2 cellular contexts compared by ENCODE assay signal in the genomic region with DNA sequence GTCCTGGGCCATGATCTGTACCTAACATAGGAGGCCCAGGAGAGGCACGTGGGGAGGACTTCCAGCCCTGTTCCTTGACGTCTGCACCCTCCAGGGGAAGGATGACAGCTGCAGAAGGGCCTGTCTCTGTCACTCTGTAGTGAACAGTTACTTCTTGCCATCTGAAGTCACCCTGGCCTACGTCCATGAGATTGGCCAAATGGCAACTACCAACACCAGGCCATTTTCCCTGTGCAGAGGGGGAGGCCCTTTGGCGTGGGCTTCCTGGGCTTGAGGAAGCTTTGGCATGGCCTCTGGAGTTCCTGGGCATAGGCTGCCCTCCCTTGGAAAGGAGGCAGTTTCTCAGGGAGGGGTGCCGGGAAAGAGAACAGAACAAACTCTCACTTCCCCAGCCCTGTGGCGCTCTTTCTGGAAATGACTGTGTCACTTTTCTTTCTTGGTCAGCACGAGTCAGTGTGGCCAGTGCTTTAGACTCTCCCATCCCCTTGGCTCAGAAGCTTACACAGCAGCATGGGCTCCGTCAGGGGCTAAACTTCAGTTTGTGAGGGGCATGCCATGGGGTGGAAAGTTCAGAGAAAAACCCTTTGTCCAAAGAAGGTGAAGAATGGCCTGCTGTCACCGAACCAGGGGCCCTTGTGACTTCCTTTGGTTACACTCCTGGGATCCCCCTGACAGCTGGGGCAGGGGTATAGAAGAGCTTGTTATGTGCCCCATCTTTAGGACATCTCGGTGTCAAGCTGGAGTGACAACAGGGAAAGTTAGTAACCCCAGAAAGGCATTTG.
TF ChIP-seq lines count a peak whose summit lies in the region.

No MANE protein-coding gene starts in this region.

TF ChIP-seq in SK-N-SH, 30 proteins besides CTCF, POLR2A, EP300 and RAD21 (continued from another document):
- TF ChIP-seq, protein P1, sequence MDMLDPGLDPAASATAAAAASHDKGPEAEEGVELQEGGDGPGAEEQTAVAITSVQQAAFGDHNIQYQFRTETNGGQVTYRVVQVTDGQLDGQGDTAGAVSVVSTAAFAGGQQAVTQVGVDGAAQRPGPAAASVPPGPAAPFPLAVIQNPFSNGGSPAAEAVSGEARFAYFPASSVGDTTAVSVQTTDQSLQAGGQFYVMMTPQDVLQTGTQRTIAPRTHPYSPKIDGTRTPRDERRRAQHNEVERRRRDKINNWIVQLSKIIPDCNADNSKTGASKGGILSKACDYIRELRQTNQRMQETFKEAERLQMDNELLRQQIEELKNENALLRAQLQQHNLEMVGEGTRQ (IDR thresholded peaks at IDR 0.05; ENCODE audit: borderline replicate concordance, low read depth, low read length): no peak
- TF ChIP-seq POLR2AphosphoS5 (IDR thresholded peaks at IDR 0.05; ENCODE audit: low read depth, low read length) (no peak), FOXM1 (IDR thresholded peaks at IDR 0.05; ENCODE audit: low read depth) (no peak), EZH2phosphoT487 (IDR thresholded peaks at IDR 0.05; ENCODE audit: borderline replicate concordance, low read depth) (no peak), FOSL2 (IDR thresholded peaks at IDR 0.05; ENCODE audit: borderline replicate concordance, low read depth) (no peak), TAF1 (IDR thresholded peaks at IDR 0.05; ENCODE audit: borderline replicate concordance, low read depth, low read length) (no peak), NRF1 (IDR thresholded peaks at IDR 0.05; ENCODE audit: low read depth, low read length) (no peak), GATA2 (CRISPR knock-in tag; IDR thresholded peaks at IDR 0.05) (no peak), NFIC (IDR thresholded peaks at IDR 0.05; ENCODE audit: borderline replicate concordance) (no peak), TEAD4 (IDR thresholded peaks at IDR 0.05; ENCODE audit: borderline replicate concordance, insufficient read depth) (no peak), SIN3A (IDR thresholded peaks at IDR 0.05; ENCODE audit: borderline replicate concordance, low read depth, low read length) (no peak), SMC3 (IDR thresholded peaks at IDR 0.05; ENCODE audit: low read depth, low read length) (no peak), GABPA (IDR thresholded peaks at IDR 0.05; ENCODE audit: low read depth) (no peak), MEF2A (IDR thresholded peaks at IDR 0.05; ENCODE audit: borderline replicate concordance, low read depth) (no peak)
- TF ChIP-seq, protein P2, sequence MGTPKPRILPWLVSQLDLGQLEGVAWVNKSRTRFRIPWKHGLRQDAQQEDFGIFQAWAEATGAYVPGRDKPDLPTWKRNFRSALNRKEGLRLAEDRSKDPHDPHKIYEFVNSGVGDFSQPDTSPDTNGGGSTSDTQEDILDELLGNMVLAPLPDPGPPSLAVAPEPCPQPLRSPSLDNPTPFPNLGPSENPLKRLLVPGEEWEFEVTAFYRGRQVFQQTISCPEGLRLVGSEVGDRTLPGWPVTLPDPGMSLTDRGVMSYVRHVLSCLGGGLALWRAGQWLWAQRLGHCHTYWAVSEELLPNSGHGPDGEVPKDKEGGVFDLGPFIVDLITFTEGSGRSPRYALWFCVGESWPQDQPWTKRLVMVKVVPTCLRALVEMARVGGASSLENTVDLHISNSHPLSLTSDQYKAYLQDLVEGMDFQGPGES (IDR thresholded peaks at IDR 0.05; ENCODE audit: low read depth, low read length): no peak
- TF ChIP-seq, protein P3, sequence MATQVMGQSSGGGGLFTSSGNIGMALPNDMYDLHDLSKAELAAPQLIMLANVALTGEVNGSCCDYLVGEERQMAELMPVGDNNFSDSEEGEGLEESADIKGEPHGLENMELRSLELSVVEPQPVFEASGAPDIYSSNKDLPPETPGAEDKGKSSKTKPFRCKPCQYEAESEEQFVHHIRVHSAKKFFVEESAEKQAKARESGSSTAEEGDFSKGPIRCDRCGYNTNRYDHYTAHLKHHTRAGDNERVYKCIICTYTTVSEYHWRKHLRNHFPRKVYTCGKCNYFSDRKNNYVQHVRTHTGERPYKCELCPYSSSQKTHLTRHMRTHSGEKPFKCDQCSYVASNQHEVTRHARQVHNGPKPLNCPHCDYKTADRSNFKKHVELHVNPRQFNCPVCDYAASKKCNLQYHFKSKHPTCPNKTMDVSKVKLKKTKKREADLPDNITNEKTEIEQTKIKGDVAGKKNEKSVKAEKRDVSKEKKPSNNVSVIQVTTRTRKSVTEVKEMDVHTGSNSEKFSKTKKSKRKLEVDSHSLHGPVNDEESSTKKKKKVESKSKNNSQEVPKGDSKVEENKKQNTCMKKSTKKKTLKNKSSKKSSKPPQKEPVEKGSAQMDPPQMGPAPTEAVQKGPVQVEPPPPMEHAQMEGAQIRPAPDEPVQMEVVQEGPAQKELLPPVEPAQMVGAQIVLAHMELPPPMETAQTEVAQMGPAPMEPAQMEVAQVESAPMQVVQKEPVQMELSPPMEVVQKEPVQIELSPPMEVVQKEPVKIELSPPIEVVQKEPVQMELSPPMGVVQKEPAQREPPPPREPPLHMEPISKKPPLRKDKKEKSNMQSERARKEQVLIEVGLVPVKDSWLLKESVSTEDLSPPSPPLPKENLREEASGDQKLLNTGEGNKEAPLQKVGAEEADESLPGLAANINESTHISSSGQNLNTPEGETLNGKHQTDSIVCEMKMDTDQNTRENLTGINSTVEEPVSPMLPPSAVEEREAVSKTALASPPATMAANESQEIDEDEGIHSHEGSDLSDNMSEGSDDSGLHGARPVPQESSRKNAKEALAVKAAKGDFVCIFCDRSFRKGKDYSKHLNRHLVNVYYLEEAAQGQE (IDR thresholded peaks at IDR 0.05; ENCODE audit: low read depth, low read length): no peak
- TF ChIP-seq, protein P4, sequence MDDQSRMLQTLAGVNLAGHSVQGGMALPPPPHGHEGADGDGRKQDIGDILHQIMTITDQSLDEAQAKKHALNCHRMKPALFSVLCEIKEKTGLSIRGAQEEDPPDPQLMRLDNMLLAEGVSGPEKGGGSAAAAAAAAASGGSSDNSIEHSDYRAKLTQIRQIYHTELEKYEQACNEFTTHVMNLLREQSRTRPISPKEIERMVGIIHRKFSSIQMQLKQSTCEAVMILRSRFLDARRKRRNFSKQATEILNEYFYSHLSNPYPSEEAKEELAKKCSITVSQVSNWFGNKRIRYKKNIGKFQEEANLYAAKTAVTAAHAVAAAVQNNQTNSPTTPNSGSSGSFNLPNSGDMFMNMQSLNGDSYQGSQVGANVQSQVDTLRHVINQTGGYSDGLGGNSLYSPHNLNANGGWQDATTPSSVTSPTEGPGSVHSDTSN (IDR thresholded peaks at IDR 0.05): no peak

TF ChIP-seq in SK-N-SH treated with all-trans-retinoic acid at 6 μM for 48 hours, 23 proteins besides CTCF, POLR2A, EP300 and RAD21 (continued from another document):
- TF ChIP-seq, protein P5, sequence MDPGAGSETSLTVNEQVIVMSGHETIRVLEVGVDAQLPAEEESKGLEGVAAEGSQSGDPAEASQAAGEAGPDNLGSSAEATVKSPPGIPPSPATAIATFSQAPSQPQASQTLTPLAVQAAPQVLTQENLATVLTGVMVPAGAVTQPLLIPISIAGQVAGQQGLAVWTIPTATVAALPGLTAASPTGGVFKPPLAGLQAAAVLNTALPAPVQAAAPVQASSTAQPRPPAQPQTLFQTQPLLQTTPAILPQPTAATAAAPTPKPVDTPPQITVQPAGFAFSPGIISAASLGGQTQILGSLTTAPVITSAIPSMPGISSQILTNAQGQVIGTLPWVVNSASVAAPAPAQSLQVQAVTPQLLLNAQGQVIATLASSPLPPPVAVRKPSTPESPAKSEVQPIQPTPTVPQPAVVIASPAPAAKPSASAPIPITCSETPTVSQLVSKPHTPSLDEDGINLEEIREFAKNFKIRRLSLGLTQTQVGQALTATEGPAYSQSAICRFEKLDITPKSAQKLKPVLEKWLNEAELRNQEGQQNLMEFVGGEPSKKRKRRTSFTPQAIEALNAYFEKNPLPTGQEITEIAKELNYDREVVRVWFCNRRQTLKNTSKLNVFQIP (CRISPR knock-in tag; IDR thresholded peaks at IDR 0.05; ENCODE audit: borderline replicate concordance, low read depth): no peak
- no peak for TF ChIP-seq PPARA (CRISPR knock-in tag; IDR thresholded peaks at IDR 0.05; ENCODE audit: borderline replicate concordance)
- no peak for TF ChIP-seq OSR1 (CRISPR knock-in tag; IDR thresholded peaks at IDR 0.05)
- no peak for TF ChIP-seq TCF4 (CRISPR knock-in tag; IDR thresholded peaks at IDR 0.05; ENCODE audit: borderline replicate concordance)
- TF ChIP-seq ARNTL (CRISPR knock-in tag; IDR thresholded peaks at IDR 0.05; ENCODE audit: borderline replicate concordance, low read depth): no peak
- TF ChIP-seq, protein P6, sequence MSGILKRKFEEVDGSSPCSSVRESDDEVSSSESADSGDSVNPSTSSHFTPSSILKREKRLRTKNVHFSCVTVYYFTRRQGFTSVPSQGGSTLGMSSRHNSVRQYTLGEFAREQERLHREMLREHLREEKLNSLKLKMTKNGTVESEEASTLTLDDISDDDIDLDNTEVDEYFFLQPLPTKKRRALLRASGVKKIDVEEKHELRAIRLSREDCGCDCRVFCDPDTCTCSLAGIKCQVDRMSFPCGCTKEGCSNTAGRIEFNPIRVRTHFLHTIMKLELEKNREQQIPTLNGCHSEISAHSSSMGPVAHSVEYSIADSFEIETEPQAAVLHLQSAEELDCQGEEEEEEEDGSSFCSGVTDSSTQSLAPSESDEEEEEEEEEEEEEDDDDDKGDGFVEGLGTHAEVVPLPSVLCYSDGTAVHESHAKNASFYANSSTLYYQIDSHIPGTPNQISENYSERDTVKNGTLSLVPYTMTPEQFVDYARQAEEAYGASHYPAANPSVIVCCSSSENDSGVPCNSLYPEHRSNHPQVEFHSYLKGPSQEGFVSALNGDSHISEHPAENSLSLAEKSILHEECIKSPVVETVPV (CRISPR knock-in tag; IDR thresholded peaks at IDR 0.05): no peak
- no peak for TF ChIP-seq ZFP3 (CRISPR knock-in tag; IDR thresholded peaks at IDR 0.05)
- no peak for TF ChIP-seq ISL1 (CRISPR knock-in tag; IDR thresholded peaks at IDR 0.05)
- TF ChIP-seq, protein P7, sequence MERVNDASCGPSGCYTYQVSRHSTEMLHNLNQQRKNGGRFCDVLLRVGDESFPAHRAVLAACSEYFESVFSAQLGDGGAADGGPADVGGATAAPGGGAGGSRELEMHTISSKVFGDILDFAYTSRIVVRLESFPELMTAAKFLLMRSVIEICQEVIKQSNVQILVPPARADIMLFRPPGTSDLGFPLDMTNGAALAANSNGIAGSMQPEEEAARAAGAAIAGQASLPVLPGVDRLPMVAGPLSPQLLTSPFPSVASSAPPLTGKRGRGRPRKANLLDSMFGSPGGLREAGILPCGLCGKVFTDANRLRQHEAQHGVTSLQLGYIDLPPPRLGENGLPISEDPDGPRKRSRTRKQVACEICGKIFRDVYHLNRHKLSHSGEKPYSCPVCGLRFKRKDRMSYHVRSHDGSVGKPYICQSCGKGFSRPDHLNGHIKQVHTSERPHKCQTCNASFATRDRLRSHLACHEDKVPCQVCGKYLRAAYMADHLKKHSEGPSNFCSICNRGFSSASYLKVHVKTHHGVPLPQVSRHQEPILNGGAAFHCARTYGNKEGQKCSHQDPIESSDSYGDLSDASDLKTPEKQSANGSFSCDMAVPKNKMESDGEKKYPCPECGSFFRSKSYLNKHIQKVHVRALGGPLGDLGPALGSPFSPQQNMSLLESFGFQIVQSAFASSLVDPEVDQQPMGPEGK (CRISPR knock-in tag; IDR thresholded peaks at IDR 0.05; ENCODE audit: borderline replicate concordance): no peak
- no peak for TF ChIP-seq ZFP30 (CRISPR knock-in tag; IDR thresholded peaks at IDR 0.05)
- TF ChIP-seq TOX (CRISPR knock-in tag; IDR thresholded peaks at IDR 0.05; ENCODE audit: borderline replicate concordance): no peak
- TF ChIP-seq ZNF8 (CRISPR knock-in tag; IDR thresholded peaks at IDR 0.05): no peak
- TF ChIP-seq RARB (CRISPR knock-in tag; IDR thresholded peaks at IDR 0.05): no peak
